Comparison of ENCODE assay signal across 8 cellular contexts in the genomic region with DNA sequence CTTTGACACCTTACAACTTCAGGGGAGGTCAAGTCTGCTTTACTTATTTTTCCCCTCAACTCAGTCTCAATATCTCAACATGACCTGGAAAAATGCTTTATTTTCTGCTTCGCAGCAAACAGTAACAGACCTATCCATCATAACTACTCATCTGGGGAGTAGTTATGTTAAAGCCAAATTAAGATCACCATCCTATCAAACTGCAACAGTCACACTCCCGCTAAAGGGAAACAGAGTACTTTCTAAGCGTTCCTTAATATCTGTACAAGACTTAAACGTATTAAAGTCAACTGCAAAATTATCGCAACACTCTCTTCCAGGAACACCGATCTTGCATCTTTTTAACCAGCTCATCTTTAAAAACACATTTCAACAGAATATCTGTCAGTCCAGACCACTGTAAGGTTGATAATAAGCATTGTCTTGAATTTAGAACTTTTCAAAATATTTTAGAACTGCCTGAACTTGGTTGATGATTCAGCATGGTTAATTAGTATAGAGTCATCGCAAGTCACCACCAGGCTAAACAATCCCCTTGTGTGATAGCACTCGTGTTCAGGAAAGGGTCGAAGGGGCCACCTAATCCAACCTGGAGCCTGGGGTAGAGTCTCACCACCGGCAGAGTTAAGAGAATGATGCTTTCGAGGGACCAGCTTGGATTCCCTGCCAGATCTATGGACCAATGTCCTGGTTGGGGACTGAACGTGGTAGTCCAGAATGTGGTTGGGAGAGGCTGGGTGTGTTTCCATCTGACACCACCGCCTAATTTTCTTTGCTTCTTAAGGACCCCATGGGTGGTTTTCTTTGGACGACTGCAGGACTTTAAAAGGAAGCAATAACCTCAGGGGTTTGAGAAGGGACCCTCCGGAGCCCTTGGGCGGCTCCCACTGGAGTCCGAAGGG. TPM values are rescaled to one million over a fixed set of nuclear protein-coding genes. Genes with fewer than 3 reads are reported as not detected.
A peak's percentile ranks its signal among the peaks of the same experiment; 100 is the strongest.
DNase-seq lines count a peak whose midpoint lies in the region; ATAC-seq, FAIRE-seq and TF ChIP-seq lines count a peak whose summit lies in the region.

No MANE protein-coding gene starts in this region.

- H3K9ac ChIP-seq in SK-N-SH (peak overlapping the region; percentile 86), K562 (ENCODE audit: insufficient read depth in 1 of 2, low read depth in 2 of 2, low read length in 2 of 2) (peak overlapping the region; percentile 77 to 93), HepG2 (ENCODE audit: insufficient read depth, low read depth, low read length) (peak overlapping the region; percentile 78)

- TF ChIP-seq RAD21 in SK-N-SH (IDR thresholded peaks at IDR 0.05; ENCODE audit: low read length): no peak
- no peak for TF ChIP-seq RAD21 in K562 (CRISPR knock-in tag; conservative IDR thresholded peaks at IDR 0.05 in 1 of 2, IDR thresholded peaks at IDR 0.05 in 1 of 2)
- no peak for TF ChIP-seq RAD21 in HepG2 (CRISPR knock-in tag; IDR thresholded peaks at IDR 0.05)

- BruUV-seq in K562 (replicated peaks; lab: Mats Ljungman, UMichigan) (no TSS peak), HepG2 (replicated peaks; lab: Mats Ljungman, UMichigan) (TSS peak; percentile 56)

- H3K36me3 ChIP-seq in SK-N-SH (replicated peaks in 1 of 2; ENCODE audit: control insufficient read depth in 1 of 2, insufficient read depth in 2 of 2, low read length in 1 of 2): peaks cover 0 to 3% of the 10 kb centered on the region in 2 experiments
- peaks cover 10% of the 10 kb centered on the region; the same call in 1 of the 3 replicates for H3K36me3 ChIP-seq in K562 (ENCODE audit: control insufficient read depth, insufficient read depth, low read length)
- H3K36me3 ChIP-seq in HepG2 (replicated peaks in 1 of 2; ENCODE audit: control insufficient read depth in 1 of 2, insufficient read depth in 2 of 2, low read length in 2 of 2): no peaks in the 10 kb centered on the region

- peak overlapping the region; percentile 69 to 91 for H3K27ac ChIP-seq in SK-N-SH (ENCODE audit: low read depth in 2 of 2, low read length in 1 of 2)
- peak overlapping the region; percentile 78 for H3K27ac ChIP-seq in K562 (ENCODE audit: extremely low read depth, low read depth, low read length)
- peak overlapping the region; percentile 43 for H3K27ac ChIP-seq in HepG2 (ENCODE audit: extremely low read length, insufficient read depth, low read length)

- H3K4me3 Mint-ChIP-seq in stimulated activated naive CD8-positive, alpha-beta T cell treated with anti-CD3 and anti-CD28 coated beads, Interleukin-15, Interleukin-2, amounts not matched to agents 100 ng/mL and 50 ng/mL, for 24 hours: peak overlapping the region; percentile 90

- no peaks in the 10 kb centered on the region for H3K9me2 ChIP-seq in SK-N-SH

- WGBS in SK-N-SH (ENCODE audit: low lambda C conversion rate): 7% methylated on average over 15 of the region's 17 CpGs
- WGBS in K562 (ENCODE audit: insufficient coverage, low coverage, missing lambda C conversion rate): under 1% methylated on average over 15 of the region's 17 CpGs
- WGBS in HepG2 (ENCODE audit: low lambda C conversion rate): 6% methylated on average over 14 of the region's 17 CpGs

- no peak for TF ChIP-seq CTCF in SK-N-SH (IDR thresholded peaks at IDR 0.05)
- TF ChIP-seq CTCF in K562 (IDR thresholded peaks at IDR 0.05 in 2 of 3, conservative IDR thresholded peaks at IDR 0.05 in 1 of 3; ENCODE audit: insufficient read depth in 2 of 3, low read depth in 1 of 3, low read length in 3 of 3): no peak
- TF ChIP-seq CTCF in HepG2 (CRISPR knock-in tag; IDR thresholded peaks at IDR 0.05): no peak

- H3K4me3 ChIP-seq in SK-N-SH (ENCODE audit: low read depth in 2 of 2, low read length in 1 of 2) (peak overlapping the region; percentile 90 to 93), K562 (peak overlapping the region; percentile 96), HepG2 (replicated peaks in 1 of 3; ENCODE audit: insufficient read depth in 1 of 3, low read depth in 2 of 3, low read length in 3 of 3) (peak overlapping the region; percentile 79 to 93 (median 88))

- TF ChIP-seq EP300 in SK-N-SH (IDR thresholded peaks at IDR 0.05; ENCODE audit: borderline replicate concordance in 1 of 2, low read depth in 1 of 2, low read length in 1 of 2) (no peak), K562 (IDR thresholded peaks at IDR 0.05; ENCODE audit: low read length) (no peak), HepG2 (IDR thresholded peaks at IDR 0.05; ENCODE audit: low read depth in 2 of 2, low read length in 2 of 2) (no peak), HepG2 (CRISPR knock-in tag; IDR thresholded peaks at IDR 0.05; ENCODE audit: borderline replicate concordance) (no peak)

- 0 out of 2 replicates have a peak overlapping the region, but pooled peaks have one; percentile 75 for H2AFZ ChIP-seq in SK-N-SH (ENCODE audit: low read depth)
- H2AFZ ChIP-seq in K562 (ENCODE audit: low read depth, low read length): peak overlapping the region; percentile 48; the same call in 1 of the 2 replicates
- no peak overlapping the region for H2AFZ ChIP-seq in HepG2 (ENCODE audit: low read length)

- POLR2A ChIA-PET in SK-N-SH (lab: Yijun Ruan, JAX) (no interaction called here), K562 (lab: Yijun Ruan, JAX) (interaction anchor here (0.7 kb wide), 1 partner anchor 312 kb away, joined by 3 read pairs; no protein-coding TSS in a partner anchor), HepG2 (lab: Yijun Ruan, JAX) (interaction anchor here (0.7 kb wide), 1 partner anchor 8 kb away, joined by 3 read pairs; no protein-coding TSS in a partner anchor)

- H3K9me3 ChIP-seq in SK-N-SH (no peaks in the 10 kb centered on the region), K562 (replicated peaks; ENCODE audit: control insufficient read depth, insufficient read depth, low read depth, low read length) (no peaks in the 10 kb centered on the region), HepG2 (ENCODE audit: low read length) (no peaks in the 10 kb centered on the region)

- H3K4me2 ChIP-seq in SK-N-SH: peak overlapping the region; percentile 84
- H3K4me2 ChIP-seq in K562 (ENCODE audit: insufficient read depth, low read length): peak overlapping the region; percentile 94
- H3K4me2 ChIP-seq in HepG2 (ENCODE audit: low read depth, low read length): peak overlapping the region; percentile 77

- H3K27me3 ChIP-seq in SK-N-SH (ENCODE audit: insufficient read depth) (no peaks in the 10 kb centered on the region), K562 (ENCODE audit: control insufficient read depth in 2 of 2, insufficient read depth in 2 of 2, low read length in 2 of 2) (no peaks in the 10 kb centered on the region), HepG2 (ENCODE audit: control insufficient read depth in 1 of 2, insufficient read depth in 2 of 2, low read length in 2 of 2) (no peaks in the 10 kb centered on the region; a peak in 1 of 5 replicates)

- peak overlapping the region; percentile 75 for H3K27ac Mint-ChIP-seq in stimulated activated naive CD8-positive, alpha-beta T cell treated with anti-CD3 and anti-CD28 coated beads, Interleukin-15, Interleukin-2, amounts not matched to agents 100 ng/mL and 50 ng/mL, for 24 hours

- H3K4me1 Mint-ChIP-seq in stimulated activated naive CD8-positive, alpha-beta T cell treated with anti-CD3 and anti-CD28 coated beads, Interleukin-15, Interleukin-2, amounts not matched to agents 100 ng/mL and 50 ng/mL, for 24 hours (ENCODE audit: low read depth): peaks cover 34% of the 10 kb centered on the region

- H3K36me3 Mint-ChIP-seq in stimulated activated naive CD8-positive, alpha-beta T cell treated with anti-CD3 and anti-CD28 coated beads, Interleukin-15, Interleukin-2, amounts not matched to agents 100 ng/mL and 50 ng/mL, for 24 hours (ENCODE audit: low read depth): peaks cover 14% of the 10 kb centered on the region

- FAIRE-seq in K562 (lab: Jason Lieb, UNC) (peak; percentile 62), HepG2 (lab: Jason Lieb, UNC) (no peak)

- H4K20me1 ChIP-seq in SK-N-SH (ENCODE audit: insufficient read depth) (peaks cover 7% of the 10 kb centered on the region), K562 (replicated peaks; ENCODE audit: control insufficient read depth, insufficient read depth, low read length) (no peaks in the 10 kb centered on the region; the same call in 1 of the 2 replicates), HepG2 (ENCODE audit: insufficient read depth, low read length) (no peaks in the 10 kb centered on the region; the same call in 1 of the 2 replicates)

- H3K79me2 ChIP-seq in SK-N-SH (ENCODE audit: insufficient read depth) (peaks cover 56% of the 10 kb centered on the region), K562 (ENCODE audit: control insufficient read depth, insufficient read depth, low read length) (peaks cover 57% of the 10 kb centered on the region), HepG2 (ENCODE audit: insufficient read depth, low read length) (peaks cover 41% of the 10 kb centered on the region)

- intact Hi-C loops in K562 (cut with micrococcal nuclease): loop anchor here (1.0 to 5.0 kb wide), 3 partner anchors 92 to 308 kb away; a partner anchor contains a TSS
- intact Hi-C loops in HepG2 (cut with micrococcal nuclease; ENCODE audit: unreplicated experiment): no loop called here

- CTCF ChIA-PET in SK-N-SH (lab: Yijun Ruan, JAX): interaction anchor here (0.8 to 3.3 kb wide), 3 partner anchors 8 to 13 kb away, joined by 3 to 14 read pairs (median 5); no protein-coding TSS in a partner anchor
- CTCF ChIA-PET in K562 (lab: Yijun Ruan, JAX; ENCODE audit: low intra/inter-chr PET ratio): no interaction called here
- CTCF ChIA-PET in HepG2 (lab: Yijun Ruan, JAX; ENCODE audit: low intra/inter-chr PET ratio, low total read pairs): no interaction called here

- peaks cover 19% of the 10 kb centered on the region for H3F3A ChIP-seq in SK-N-SH (replicated peaks; ENCODE audit: insufficient read depth)

- no peaks in the 10 kb centered on the region for H3K27me3 Mint-ChIP-seq in stimulated activated naive CD8-positive, alpha-beta T cell treated with anti-CD3 and anti-CD28 coated beads, Interleukin-15, Interleukin-2, amounts not matched to agents 100 ng/mL and 50 ng/mL, for 24 hours

- TF ChIP-seq POLR2A in K562 (conservative IDR thresholded peaks at IDR 0.05) (no peak), HepG2 (IDR thresholded peaks at IDR 0.05; ENCODE audit: insufficient read depth in 1 of 2, low read depth in 2 of 2, low read length in 2 of 2) (no peak)

- ATAC-seq in SK-N-SH treated with all-trans-retinoic acid at 6 μM for 48 hours: no peak
- ATAC-seq in K562: peak; percentile 18
- ATAC-seq in HepG2: no peak

- no peaks in the 10 kb centered on the region for H3K9me1 ChIP-seq in K562 (ENCODE audit: control insufficient read depth, insufficient read depth, low read length)

- no peaks in the 10 kb centered on the region for H3K9me3 Mint-ChIP-seq in stimulated activated naive CD8-positive, alpha-beta T cell treated with anti-CD3 and anti-CD28 coated beads, Interleukin-15, Interleukin-2, amounts not matched to agents 100 ng/mL and 50 ng/mL, for 24 hours

- peaks cover 0 to 20% of the 10 kb centered on the region in 2 experiments; a peak in 3 of 4 replicates for H3K4me1 ChIP-seq in SK-N-SH (ENCODE audit: control insufficient read depth in 1 of 2, insufficient read depth in 2 of 2, low read depth in 1 of 2, low read length in 1 of 2)
- peaks cover 7 to 9% of the 10 kb centered on the region in 2 experiments; a peak in 3 of 5 replicates for H3K4me1 ChIP-seq in K562 (replicated peaks in 1 of 2; ENCODE audit: control insufficient read depth in 2 of 2, insufficient read depth in 2 of 2, low read length in 2 of 2)
- peaks cover 47% of the 10 kb centered on the region for H3K4me1 ChIP-seq in HepG2 (ENCODE audit: insufficient read depth, low read length)

- peak; percentile 43 for DNase-seq in SK-N-SH
- DNase-seq in OCI-M1 (lab: John Stamatoyannopoulos, UW): peak; percentile 47
- DNase-seq in K562 (ENCODE audit: extremely low read depth in 1 of 4, low spot score in 3 of 4): peak in 2 of 4 experiments; percentile 7 to 48
- no peak for DNase-seq in HepG2 (ENCODE audit: low spot score)
- no peak for DNase-seq in NCI-H2196 treated with DMSO at 0.1 percent for 48 hours (lab: John Stamatoyannopoulos, UW; ENCODE audit: unreplicated experiment)
- no peak for DNase-seq in DMS153 (lab: John Stamatoyannopoulos, UW)

- in situ Hi-C loops in K562 (cut with MboI): no loop called here
- in situ Hi-C loops in HepG2 (cut with HindIII; ENCODE audit: extremely low pct_ligation_motif_present, low pct_unique_long_range_greater_than_20kb): no loop called here

RNA-seq across cellular contexts. Expression of a gene that starts 1.0 kb away (rescaled TPM):
- 10.2 and 14.4 TPM in 2 replicates for polyA plus RNA-seq in SK-N-SH (2012; rRNA removed)
- polyA plus RNA-seq in SK-N-SH (2012; cell fraction: cytosol; rRNA removed): 15.6 and 17.0 TPM in 2 replicates
- polyA plus RNA-seq in SK-N-SH (2012; cell fraction: nucleus; rRNA removed): 6.9 and 10.0 TPM in 2 replicates
- total RNA-seq in K562 (2011; cell fraction: chromatin; rRNA removed; ENCODE audit: low replicate concordance): 34.7 and 74.2 TPM in 2 replicates
- total RNA-seq in K562 (2011; cell fraction: nucleolus; rRNA removed): 23.0 and 28.9 TPM in 2 replicates
- 50.4 and 56.3 TPM in 2 replicates for total RNA-seq in K562 (2011; cell fraction: nucleoplasm; rRNA removed)
- total RNA-seq in K562 (2014; rRNA removed): 11.1 and 11.8 TPM in 2 replicates
- 19.5 and 22.6 TPM in 2 replicates for total RNA-seq in K562 (2014; rRNA removed; fragmentation: Illumina TruSeq; extraction: Trizol)
- 15.5 and 15.9 TPM in 2 replicates for total RNA-seq in K562 (2015; rRNA removed; fragmentation: Illumina TruSeq; extraction: Trizol)
- total RNA-seq in K562 (2021): 20.8 and 24.2 TPM in 2 replicates
- polyA plus RNA-seq in K562 (2011; rRNA removed): 24.2 and 30.4 TPM in 2 replicates
- polyA plus RNA-seq in K562 (2011; cell fraction: cytosol; rRNA removed): 7.1 and 12.7 TPM in 2 replicates
- polyA plus RNA-seq in K562 (2011; cell fraction: nucleus; rRNA removed): 11.1 and 12.1 TPM in 2 replicates
- 10.4 and 11.5 TPM in 2 replicates for polyA plus RNA-seq in K562 (2012)
- polyA plus RNA-seq in K562 (2014; fragmentation: Illumina TruSeq; extraction: Trizol): 12.6 and 13.3 TPM in 2 replicates
- 1 to 10 TPM; 4.5 to 5.4 TPM for polyA plus RNA-seq in K562 (2014; fragmentation: Nextera tagmentation; extraction: Ambion mirVana)
- 8.6 and 14.0 TPM in 2 replicates for polyA plus RNA-seq in K562 (2014; rRNA removed)
- 46.8 and 53.8 TPM in 2 replicates for polyA minus RNA-seq in K562 (2011; rRNA and poly(A)+ RNA removed)
- polyA minus RNA-seq in K562 (2011; cell fraction: cytosol; rRNA and poly(A)+ RNA removed): 15.4 and 16.2 TPM in 2 replicates
- polyA minus RNA-seq in K562 (2011; cell fraction: nucleus; rRNA and poly(A)+ RNA removed): 5.1 and 9.7 TPM in 2 replicates
- 15.1 and 17.5 TPM in 2 replicates for total RNA-seq in HepG2 (2016; rRNA removed; fragmentation: Illumina TruSeq; extraction: Trizol)
- 2.4 and 4.6 TPM in 2 replicates for total RNA-seq in HepG2 (2016; cell fraction: cytosol; rRNA removed; fragmentation: Illumina TruSeq; extraction: Trizol; ENCODE audit: low read depth)
- total RNA-seq in HepG2 (2016; cell fraction: insoluble cytoplasmic fraction; rRNA removed; fragmentation: Illumina TruSeq; extraction: Trizol): 11.9 and 16.4 TPM in 2 replicates
- total RNA-seq in HepG2 (2016; cell fraction: membrane; rRNA removed; fragmentation: Illumina TruSeq; extraction: Trizol): 3.3 and 3.6 TPM in 2 replicates
- 21.8 and 22.9 TPM in 2 replicates for total RNA-seq in HepG2 (2016; cell fraction: nucleus; rRNA removed; fragmentation: Illumina TruSeq; extraction: Trizol)
- 11.2 and 17.4 TPM in 2 replicates for polyA plus RNA-seq in HepG2 (2011; rRNA removed)
- 7.6 and 8.0 TPM in 2 replicates for polyA plus RNA-seq in HepG2 (2011; cell fraction: cytosol; rRNA removed)
- polyA plus RNA-seq in HepG2 (2011; cell fraction: nucleus; rRNA removed): 2.6 and 4.9 TPM in 2 replicates
- polyA plus RNA-seq in HepG2 (2012): 10.4 and 11.4 TPM in 2 replicates
- polyA plus RNA-seq in HepG2 (2016; cell fraction: cytosol; fragmentation: Illumina TruSeq; extraction: Trizol; ENCODE audit: low read depth): 0.88 and 1.1 TPM in 2 replicates
- polyA plus RNA-seq in HepG2 (2016; cell fraction: insoluble cytoplasmic fraction; fragmentation: Illumina TruSeq; extraction: Trizol; ENCODE audit: low read depth): 7.2 and 8.9 TPM in 2 replicates
- 1.3 and 2.0 TPM in 2 replicates for polyA plus RNA-seq in HepG2 (2016; cell fraction: membrane; fragmentation: Illumina TruSeq; extraction: Trizol; ENCODE audit: low read depth)
- polyA plus RNA-seq in HepG2 (2016; cell fraction: nucleus; fragmentation: Illumina TruSeq; extraction: Trizol; ENCODE audit: insufficient read depth, low read depth): 19.4 and 29.7 TPM in 2 replicates
- polyA minus RNA-seq in HepG2 (2011; rRNA and poly(A)+ RNA removed; ENCODE audit: low replicate concordance): 8.2 and 23.4 TPM in 2 replicates
- 8.0 and 18.2 TPM in 2 replicates for polyA minus RNA-seq in HepG2 (2011; cell fraction: cytosol; rRNA and poly(A)+ RNA removed)
- polyA minus RNA-seq in HepG2 (2011; cell fraction: nucleus; rRNA and poly(A)+ RNA removed): 9.4 and 11.9 TPM in 2 replicates

Comparison
In these comparisons a context has a peak if more than half of its experiments do, and no peak if none do; other contexts are left out.
1. DNase-seq: peak in SK-N-SH (single experiment) and OCI-M1 (single experiment); none in HepG2 (single experiment), NCI-H2196 treated with DMSO at 0.1 percent for 48 hours (single experiment) and DMS153 (single experiment).
2. Peak in every context shown above with its lines, with median percentiles within 50 percentile points of each other: H3K27ac ChIP-seq, H3K4me2 ChIP-seq, H3K4me3 ChIP-seq and H3K9ac ChIP-seq.